ENCODE assay signal across 19 cellular contexts in genomic region chr7:128894101-128894440, GRCh38. TPM values are rescaled to one million over a fixed set of nuclear protein-coding genes. Genes with fewer than 3 reads are reported as not detected.
A peak's percentile ranks its signal among the peaks of the same experiment; 100 is the strongest.
DNase-seq lines count a peak whose midpoint lies in the region; ATAC-seq, FAIRE-seq and TF ChIP-seq lines count a peak whose summit lies in the region.
"Had no signal": no experiment of that assay in that cellular context is flagged by ENCODE, and none has a peak within 500 bp of the region (broad histone marks: within the 10 kb centered on the region; RNA-seq: fewer than 3 reads in every experiment).

No MANE protein-coding gene starts in this region.

- H3K27ac ChIP-seq in left ventricle myocardium inferior (replicated peaks) (no peak overlapping the region), heart right ventricle (no peak overlapping the region), PC-9 (peak overlapping the region; percentile 75), osteoblast (ENCODE audit: low read depth, low read length) (no peak overlapping the region), kidney (ENCODE audit: low read depth in 2 of 2, low read length in 2 of 2) (no peak overlapping the region)
- H3K27ac ChIP-seq: BLaER1 had no signal

- BruUV-seq in PC-9 (replicated peaks; lab: Mats Ljungman, UMichigan) = no TSS peak

- H3K9ac ChIP-seq in kidney (ENCODE audit: low read length in 2 of 2) = no peak overlapping the region
- H3K9ac ChIP-seq: BLaER1 had no signal

- H3K9me3 Mint-ChIP-seq in chondrocyte (ENCODE audit: low read depth) = no peaks in the 10 kb centered on the region
- peaks cover 6% of the 10 kb centered on the region for H3K9me3 Mint-ChIP-seq in activated naive CD8-positive, alpha-beta T cell treated with anti-CD3 and anti-CD28 coated beads, Interleukin-2, amount 50 U/mL, for 24 hours

- CTCF ChIA-PET in PC-9 (lab: Charles Lee) = no interaction called here

- whole genome bisulfite sequencing in heart right ventricle, 2 donors = 92% methylated on average over 6 of the region's 6 CpGs

- H3K79me2 ChIP-seq in PC-9 (ENCODE audit: low read depth) = peaks cover 4% of the 10 kb centered on the region; the same call in 1 of the 2 replicates
- H3K79me2 ChIP-seq in osteoblast (ENCODE audit: insufficient read depth, low read length) = no peaks in the 10 kb centered on the region

- peaks cover 8% of the 10 kb centered on the region for H3K4me1 ChIP-seq in left ventricle myocardium inferior
- peaks cover 0 to 5% (median 0%) of the 10 kb centered on the region in 9 donors for H3K4me1 ChIP-seq in heart right ventricle
- H3K4me1 ChIP-seq in PC-9 (replicated peaks; ENCODE audit: insufficient read depth) = peaks cover 43% of the 10 kb centered on the region
- H3K4me1 ChIP-seq in osteoblast (ENCODE audit: insufficient read depth, low read length) = no peaks in the 10 kb centered on the region
- no peaks in the 10 kb centered on the region for H3K4me1 ChIP-seq in kidney (ENCODE audit: control insufficient read depth in 1 of 2, insufficient read depth in 1 of 2, low read depth in 1 of 2, low read length in 2 of 2)
- H3K4me1 ChIP-seq: BLaER1, Caco-2 had no signal

- intact Hi-C loops in left ventricle myocardium inferior (cut with micrococcal nuclease) = no loop called here
- intact Hi-C loops in heart right ventricle (cut with DNase I) = loop anchor here in 1 of 10 donors (10.0 kb wide), 1 partner anchor 229 kb away; no protein-coding TSS in a partner anchor
- intact Hi-C loops in PC-9 (cut with micrococcal nuclease; ENCODE audit: unreplicated experiment) = loop anchor here (5.0 kb wide), 3 partner anchors 62 to 318 kb away; partner anchors contain the start of gene FLNC
- intact Hi-C loops in kidney (cut with DNase I) = no loop called here

- POLR2A ChIA-PET in PC-9 (lab: Charles Lee; ENCODE audit: unreplicated experiment) = interaction anchor here (0.6 kb wide), 1 partner anchor 17 kb away, joined by 6 read pairs; the partner anchor contains the start of gene KCP

- H3F3A ChIP-seq in PC-9 (ENCODE audit: insufficient read depth, low read depth) = peaks cover 38% of the 10 kb centered on the region; the same call in 1 of the 2 replicates

- DNase-seq in left ventricle myocardium inferior (peak; percentile 5), heart right ventricle (no peak), PC-9 (peak in 1 of 2 experiments; percentile 32), chondrocyte (ENCODE audit: low spot score) (peak; percentile 69), osteoblast (ENCODE audit: insufficient read length, low spot score, missing footprints) (peak; percentile 30), NCI-H187 (lab: John Stamatoyannopoulos, UW) (no peak), kidney (no peak)
- DNase-seq in activated naive CD8-positive, alpha-beta T cell treated with anti-CD3 and anti-CD28 coated beads, Interleukin-2, amount 50 U/mL, for 24 hours = no peak
- DNase-seq: Caco-2, DND-41, GDM1, GOT3, H9 had no signal

- peaks cover 2% of the 10 kb centered on the region for H3K9me3 ChIP-seq in left ventricle myocardium inferior (replicated peaks)
- peaks cover 0 to 4% (median 0%) of the 10 kb centered on the region in 11 donors for H3K9me3 ChIP-seq in heart right ventricle
- no peaks in the 10 kb centered on the region for H3K9me3 ChIP-seq in PC-9 (ENCODE audit: insufficient read depth, low read depth)
- H3K9me3 ChIP-seq in osteoblast (ENCODE audit: low read depth, low read length) = no peaks in the 10 kb centered on the region
- H3K9me3 ChIP-seq in kidney (ENCODE audit: control insufficient read depth in 1 of 2, low read length in 2 of 2) = no peaks in the 10 kb centered on the region
- H3K9me3 ChIP-seq: Caco-2 had no signal

- H3K27ac Mint-ChIP-seq in chondrocyte (ENCODE audit: unreplicated experiment) = no peak overlapping the region
- H3K27ac Mint-ChIP-seq in activated naive CD8-positive, alpha-beta T cell treated with anti-CD3 and anti-CD28 coated beads, Interleukin-2, amount 50 U/mL, for 24 hours = no peak overlapping the region
- H3K27ac Mint-ChIP-seq: CD8-positive, alpha-beta memory T cell; H9 had no signal

- H3K4me3 ChIP-seq in left ventricle myocardium inferior = no peak overlapping the region
- H3K4me3 ChIP-seq in heart right ventricle = no peak overlapping the region
- no peak overlapping the region for H3K4me3 ChIP-seq in PC-9
- H3K4me3 ChIP-seq in osteoblast (ENCODE audit: insufficient read depth, low read length) = no peak overlapping the region
- no peak overlapping the region for H3K4me3 ChIP-seq in kidney (ENCODE audit: low read length in 2 of 2)
- H3K4me3 ChIP-seq: BLaER1 had no signal

- H3K36me3 ChIP-seq in left ventricle myocardium inferior = no peaks in the 10 kb centered on the region
- no peaks in the 10 kb centered on the region for H3K36me3 ChIP-seq in heart right ventricle
- H3K36me3 ChIP-seq in PC-9 (ENCODE audit: low read depth) = no peaks in the 10 kb centered on the region
- no peaks in the 10 kb centered on the region for H3K36me3 ChIP-seq in osteoblast (ENCODE audit: insufficient read depth, low read length)
- H3K36me3 ChIP-seq in kidney (ENCODE audit: control insufficient read depth in 1 of 2, insufficient read depth in 2 of 2, low read length in 2 of 2) = no peaks in the 10 kb centered on the region
- H3K36me3 ChIP-seq: BLaER1 had no signal

- H3K27me3 Mint-ChIP-seq in chondrocyte (ENCODE audit: low read depth) = peaks cover 2% of the 10 kb centered on the region
- H3K27me3 Mint-ChIP-seq in activated naive CD8-positive, alpha-beta T cell treated with anti-CD3 and anti-CD28 coated beads, Interleukin-2, amount 50 U/mL, for 24 hours = peaks cover 15% of the 10 kb centered on the region

- H3K4me1 Mint-ChIP-seq in chondrocyte (ENCODE audit: low read depth) = peaks cover 3% of the 10 kb centered on the region
- H3K4me1 Mint-ChIP-seq in activated naive CD8-positive, alpha-beta T cell treated with anti-CD3 and anti-CD28 coated beads, Interleukin-2, amount 50 U/mL, for 24 hours = no peaks in the 10 kb centered on the region

- no peak for FAIRE-seq in kidney (lab: Jason Lieb, UNC)
- FAIRE-seq: GM19239, HepG2, HTR-8/SVneo had no signal

- ATAC-seq in heart right ventricle = no peak
- ATAC-seq in activated naive CD8-positive, alpha-beta T cell treated with anti-CD3 and anti-CD28 coated beads, Interleukin-2, amount 50 U/mL, for 24 hours = no peak
- ATAC-seq: HepG2 had no signal

- no peak overlapping the region for H3K4me3 Mint-ChIP-seq in chondrocyte (ENCODE audit: unreplicated experiment)
- H3K4me3 Mint-ChIP-seq in activated naive CD8-positive, alpha-beta T cell treated with anti-CD3 and anti-CD28 coated beads, Interleukin-2, amount 50 U/mL, for 24 hours = no peak overlapping the region
- H3K4me3 Mint-ChIP-seq: CD8-positive, alpha-beta memory T cell; H9 had no signal

- H3K9me2 ChIP-seq in PC-9 (ENCODE audit: insufficient read depth) = no peaks in the 10 kb centered on the region

- H3K4me2 ChIP-seq in PC-9 (peak overlapping the region; percentile 83), osteoblast (ENCODE audit: insufficient read depth, low read length) (no peak overlapping the region)
- H3K4me2 ChIP-seq: BLaER1 had no signal

- H3K27me3 ChIP-seq in left ventricle myocardium inferior (ENCODE audit: low read depth) = peaks cover 32% of the 10 kb centered on the region
- H3K27me3 ChIP-seq in heart right ventricle = peaks cover 11 to 34% (median 13%) of the 10 kb centered on the region in 7 donors
- H3K27me3 ChIP-seq in PC-9 (ENCODE audit: insufficient read depth, low read depth) = no peaks in the 10 kb centered on the region
- H3K27me3 ChIP-seq in osteoblast (ENCODE audit: insufficient read depth, low read length) = peaks cover 17% of the 10 kb centered on the region

- H2AFZ ChIP-seq in PC-9 (no peak overlapping the region), osteoblast (ENCODE audit: low read length) (no peak overlapping the region)

- H4K20me1 ChIP-seq in PC-9 (ENCODE audit: insufficient read depth) = no peaks in the 10 kb centered on the region
- H4K20me1 ChIP-seq in osteoblast (ENCODE audit: insufficient read depth, low read length) = no peaks in the 10 kb centered on the region
- H4K20me1 ChIP-seq: BLaER1 had no signal

- TF ChIP-seq CTCF in left ventricle myocardium inferior (IDR thresholded peaks at IDR 0.05; ENCODE audit: borderline replicate concordance) (no peak), heart right ventricle (IDR thresholded peaks at IDR 0.05) (no peak), PC-9 (conservative IDR thresholded peaks at IDR 0.05) (no peak), chondrocyte (IDR thresholded peaks at IDR 0.05) (no peak), osteoblast (IDR thresholded peaks at IDR 0.05; ENCODE audit: extremely low read depth, low read depth, low read length) (no peak), kidney (IDR thresholded peaks at IDR 0.05; ENCODE audit: borderline replicate concordance, extremely low read depth, insufficient read depth) (no peak)

- no peaks in the 10 kb centered on the region for H3K36me3 Mint-ChIP-seq in chondrocyte (ENCODE audit: low read depth)
- H3K36me3 Mint-ChIP-seq in activated naive CD8-positive, alpha-beta T cell treated with anti-CD3 and anti-CD28 coated beads, Interleukin-2, amount 50 U/mL, for 24 hours (ENCODE audit: low read depth) = peaks cover 3% of the 10 kb centered on the region

RNA-seq across cellular contexts. Expression of gene KCP, which starts 16.4 kb away (rescaled TPM):
- total RNA-seq in left ventricle myocardium inferior (0.19 TPM), heart right ventricle (under 1 TPM; 0.09 to 0.42 (median 0.27) TPM), PC-9 (2021) (9.9 and 15.4 TPM in 2 replicates), chondrocyte (1.3 to 1.5 TPM in 2 of 3 replicates, not detected in the other), osteoblast (0.88 and 1.1 TPM in 2 replicates), kidney (44.6 TPM)
- polyA plus RNA-seq in heart right ventricle (under 1 TPM; 0.23 to 0.44 TPM), kidney (ENCODE audit: insufficient read depth, low read depth, low replicate concordance) (7.7 TPM)
- total RNA-seq: A673 had no signal
- polyA plus RNA-seq: CD8-positive, alpha-beta memory T cell had no signal

RNA-seq across cellular contexts. Expression of gene ATP6V1F, which starts 31.4 kb away (rescaled TPM):
- total RNA-seq in left ventricle myocardium inferior (101 TPM), heart right ventricle (100 to 1,000 TPM in 9 of 10 donors, 10 to 100 TPM in 1; 96.7 to 168 (median 124) TPM), PC-9 (2021) (114 and 169 TPM in 2 replicates), chondrocyte (139 to 162 TPM (median 154 TPM) in 3 replicates), osteoblast (91.9 and 95.2 TPM in 2 replicates), kidney (161 TPM)
- polyA plus RNA-seq in heart right ventricle (100 to 1,000 TPM; 153 to 189 TPM), kidney (ENCODE audit: insufficient read depth, low read depth, low replicate concordance) (684 TPM)

RNA-seq across cellular contexts. Expression of gene IRF5, which starts 43.7 kb away (rescaled TPM):
- total RNA-seq in left ventricle myocardium inferior = 2.2 TPM
- total RNA-seq in heart right ventricle = 1 to 10 TPM in 6 of 10 donors, under 1 TPM in 4; 0.46 to 6.6 (median 1.4) TPM
- polyA plus RNA-seq in heart right ventricle = 1 to 10 TPM; 1.3 to 2.8 TPM
- total RNA-seq in PC-9 (2021) = 3.4 and 5.8 TPM in 2 replicates
- total RNA-seq in chondrocyte = 0.26 to 0.53 TPM (median 0.37 TPM) in 3 replicates
- under 0.01 TPM in 2 replicates for total RNA-seq in osteoblast
- total RNA-seq in kidney = 27.1 TPM
- polyA plus RNA-seq in kidney (ENCODE audit: insufficient read depth, low read depth, low replicate concordance) = 13.0 TPM
- total RNA-seq: A673 had no signal

Comparison
In these comparisons a context has a peak if more than half of its experiments do, and no peak if none do; other contexts are left out.
1. DNase-seq: peak in left ventricle myocardium inferior (single experiment), chondrocyte (single experiment) and osteoblast (single experiment); none in heart right ventricle (0 of 2), NCI-H187 (0 of 2), activated naive CD8-positive, alpha-beta T cell treated with anti-CD3 and anti-CD28 coated beads, Interleukin-2, amount 50 U/mL, for 24 hours (single experiment) and kidney (single experiment).